2 cellular contexts compared by ENCODE assay signal in the genomic region with DNA sequence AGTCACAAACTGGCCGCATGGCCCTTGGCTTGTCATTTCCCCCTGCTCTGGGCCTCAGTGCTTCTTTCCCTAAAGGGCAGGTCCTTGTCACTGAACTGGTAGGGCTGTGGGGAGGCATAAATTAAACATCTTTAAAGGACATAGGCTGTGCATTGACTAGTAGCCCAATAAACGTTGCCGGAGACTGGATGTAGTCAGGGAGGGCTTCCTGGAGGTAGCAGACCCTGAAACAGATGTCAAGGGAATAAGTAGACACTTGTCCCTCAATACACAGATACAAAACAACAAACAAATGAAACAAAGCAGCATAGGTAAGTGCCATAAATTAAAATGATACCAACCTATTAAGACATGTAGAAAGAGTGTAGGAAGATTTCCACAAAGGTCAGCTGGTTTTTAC.
TF ChIP-seq lines count a peak whose summit lies in the region.

No MANE protein-coding gene starts in this region.

TF ChIP-seq in K562, 482 proteins besides CTCF, POLR2A, EP300 and RAD21:
- TF ChIP-seq, protein P1, sequence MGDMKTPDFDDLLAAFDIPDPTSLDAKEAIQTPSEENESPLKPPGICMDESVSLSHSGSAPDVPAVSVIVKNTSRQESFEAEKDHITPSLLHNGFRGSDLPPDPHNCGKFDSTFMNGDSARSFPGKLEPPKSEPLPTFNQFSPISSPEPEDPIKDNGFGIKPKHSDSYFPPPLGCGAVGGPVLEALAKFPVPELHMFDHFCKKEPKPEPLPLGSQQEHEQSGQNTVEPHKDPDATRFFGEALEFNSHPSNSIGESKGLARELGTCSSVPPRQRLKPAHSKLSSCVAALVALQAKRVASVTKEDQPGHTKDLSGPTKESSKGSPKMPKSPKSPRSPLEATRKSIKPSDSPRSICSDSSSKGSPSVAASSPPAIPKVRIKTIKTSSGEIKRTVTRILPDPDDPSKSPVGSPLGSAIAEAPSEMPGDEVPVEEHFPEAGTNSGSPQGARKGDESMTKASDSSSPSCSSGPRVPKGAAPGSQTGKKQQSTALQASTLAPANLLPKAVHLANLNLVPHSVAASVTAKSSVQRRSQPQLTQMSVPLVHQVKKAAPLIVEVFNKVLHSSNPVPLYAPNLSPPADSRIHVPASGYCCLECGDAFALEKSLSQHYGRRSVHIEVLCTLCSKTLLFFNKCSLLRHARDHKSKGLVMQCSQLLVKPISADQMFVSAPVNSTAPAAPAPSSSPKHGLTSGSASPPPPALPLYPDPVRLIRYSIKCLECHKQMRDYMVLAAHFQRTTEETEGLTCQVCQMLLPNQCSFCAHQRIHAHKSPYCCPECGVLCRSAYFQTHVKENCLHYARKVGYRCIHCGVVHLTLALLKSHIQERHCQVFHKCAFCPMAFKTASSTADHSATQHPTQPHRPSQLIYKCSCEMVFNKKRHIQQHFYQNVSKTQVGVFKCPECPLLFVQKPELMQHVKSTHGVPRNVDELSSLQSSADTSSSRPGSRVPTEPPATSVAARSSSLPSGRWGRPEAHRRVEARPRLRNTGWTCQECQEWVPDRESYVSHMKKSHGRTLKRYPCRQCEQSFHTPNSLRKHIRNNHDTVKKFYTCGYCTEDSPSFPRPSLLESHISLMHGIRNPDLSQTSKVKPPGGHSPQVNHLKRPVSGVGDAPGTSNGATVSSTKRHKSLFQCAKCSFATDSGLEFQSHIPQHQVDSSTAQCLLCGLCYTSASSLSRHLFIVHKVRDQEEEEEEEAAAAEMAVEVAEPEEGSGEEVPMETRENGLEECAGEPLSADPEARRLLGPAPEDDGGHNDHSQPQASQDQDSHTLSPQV (IDR thresholded peaks at IDR 0.05), result no peak
- TF ChIP-seq SETDB1 (IDR thresholded peaks at IDR 0.05; ENCODE audit: low read length) (no peak), RBM25 (IDR thresholded peaks at IDR 0.05; ENCODE audit: low read depth, low read length, severe bottlenecking) (peak; percentile 38), RBFOX2 (IDR thresholded peaks at IDR 0.05; ENCODE audit: low read depth, low read length) (no peak), ZNF830 (CRISPR knock-in tag; IDR thresholded peaks at IDR 0.05) (no peak), ZFP36 (IDR thresholded peaks at IDR 0.05; ENCODE audit: low read depth, low read length, partially characterized antibody) (peak; percentile 94), KDM4B (IDR thresholded peaks at IDR 0.05; ENCODE audit: borderline replicate concordance in 2 of 2, low read depth in 1 of 2) (no peak), CAMTA2 (CRISPR knock-in tag; conservative IDR thresholded peaks at IDR 0.05) (no peak), POLR2H (tag; IDR thresholded peaks at IDR 0.05; ENCODE audit: low read depth) (no peak), ZNF311 (CRISPR knock-in tag; IDR thresholded peaks at IDR 0.05) (no peak), ZNF282 (CRISPR knock-in tag; IDR thresholded peaks at IDR 0.05) (no peak), ELF2 (CRISPR knock-in tag; IDR thresholded peaks at IDR 0.05) (no peak), ZNF644 (tag; IDR thresholded peaks at IDR 0.05; ENCODE audit: low read depth) (no peak), HEY1 (CRISPR knock-in tag; IDR thresholded peaks at IDR 0.05; ENCODE audit: borderline replicate concordance) (no peak), ZNF224 (CRISPR knock-in tag; IDR thresholded peaks at IDR 0.05) (no peak)
- TF ChIP-seq, protein P2, sequence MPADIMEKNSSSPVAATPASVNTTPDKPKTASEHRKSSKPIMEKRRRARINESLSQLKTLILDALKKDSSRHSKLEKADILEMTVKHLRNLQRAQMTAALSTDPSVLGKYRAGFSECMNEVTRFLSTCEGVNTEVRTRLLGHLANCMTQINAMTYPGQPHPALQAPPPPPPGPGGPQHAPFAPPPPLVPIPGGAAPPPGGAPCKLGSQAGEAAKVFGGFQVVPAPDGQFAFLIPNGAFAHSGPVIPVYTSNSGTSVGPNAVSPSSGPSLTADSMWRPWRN (IDR thresholded peaks at IDR 0.05; ENCODE audit: low read depth), result no peak

TF ChIP-seq in WTC11, 78 proteins besides CTCF, POLR2A, EP300 and RAD21 (continued from another document):
- TF ChIP-seq, protein P3, sequence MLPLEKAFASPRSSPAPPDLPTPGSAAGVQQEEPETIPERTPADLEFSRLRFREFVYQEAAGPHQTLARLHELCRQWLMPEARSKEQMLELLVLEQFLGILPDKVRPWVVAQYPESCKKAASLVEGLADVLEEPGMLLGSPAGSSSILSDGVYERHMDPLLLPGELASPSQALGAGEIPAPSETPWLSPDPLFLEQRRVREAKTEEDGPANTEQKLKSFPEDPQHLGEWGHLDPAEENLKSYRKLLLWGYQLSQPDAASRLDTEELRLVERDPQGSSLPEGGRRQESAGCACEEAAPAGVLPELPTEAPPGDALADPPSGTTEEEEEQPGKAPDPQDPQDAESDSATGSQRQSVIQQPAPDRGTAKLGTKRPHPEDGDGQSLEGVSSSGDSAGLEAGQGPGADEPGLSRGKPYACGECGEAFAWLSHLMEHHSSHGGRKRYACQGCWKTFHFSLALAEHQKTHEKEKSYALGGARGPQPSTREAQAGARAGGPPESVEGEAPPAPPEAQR (CRISPR knock-in tag; IDR thresholded peaks at IDR 0.05), result no peak
- TF ChIP-seq, protein P4, sequence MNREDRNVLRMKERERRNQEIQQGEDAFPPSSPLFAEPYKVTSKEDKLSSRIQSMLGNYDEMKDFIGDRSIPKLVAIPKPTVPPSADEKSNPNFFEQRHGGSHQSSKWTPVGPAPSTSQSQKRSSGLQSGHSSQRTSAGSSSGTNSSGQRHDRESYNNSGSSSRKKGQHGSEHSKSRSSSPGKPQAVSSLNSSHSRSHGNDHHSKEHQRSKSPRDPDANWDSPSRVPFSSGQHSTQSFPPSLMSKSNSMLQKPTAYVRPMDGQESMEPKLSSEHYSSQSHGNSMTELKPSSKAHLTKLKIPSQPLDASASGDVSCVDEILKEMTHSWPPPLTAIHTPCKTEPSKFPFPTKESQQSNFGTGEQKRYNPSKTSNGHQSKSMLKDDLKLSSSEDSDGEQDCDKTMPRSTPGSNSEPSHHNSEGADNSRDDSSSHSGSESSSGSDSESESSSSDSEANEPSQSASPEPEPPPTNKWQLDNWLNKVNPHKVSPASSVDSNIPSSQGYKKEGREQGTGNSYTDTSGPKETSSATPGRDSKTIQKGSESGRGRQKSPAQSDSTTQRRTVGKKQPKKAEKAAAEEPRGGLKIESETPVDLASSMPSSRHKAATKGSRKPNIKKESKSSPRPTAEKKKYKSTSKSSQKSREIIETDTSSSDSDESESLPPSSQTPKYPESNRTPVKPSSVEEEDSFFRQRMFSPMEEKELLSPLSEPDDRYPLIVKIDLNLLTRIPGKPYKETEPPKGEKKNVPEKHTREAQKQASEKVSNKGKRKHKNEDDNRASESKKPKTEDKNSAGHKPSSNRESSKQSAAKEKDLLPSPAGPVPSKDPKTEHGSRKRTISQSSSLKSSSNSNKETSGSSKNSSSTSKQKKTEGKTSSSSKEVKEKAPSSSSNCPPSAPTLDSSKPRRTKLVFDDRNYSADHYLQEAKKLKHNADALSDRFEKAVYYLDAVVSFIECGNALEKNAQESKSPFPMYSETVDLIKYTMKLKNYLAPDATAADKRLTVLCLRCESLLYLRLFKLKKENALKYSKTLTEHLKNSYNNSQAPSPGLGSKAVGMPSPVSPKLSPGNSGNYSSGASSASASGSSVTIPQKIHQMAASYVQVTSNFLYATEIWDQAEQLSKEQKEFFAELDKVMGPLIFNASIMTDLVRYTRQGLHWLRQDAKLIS (CRISPR knock-in tag; IDR thresholded peaks at IDR 0.05; ENCODE audit: borderline replicate concordance), result no peak
- TF ChIP-seq ETV6 (CRISPR knock-in tag; IDR thresholded peaks at IDR 0.05), result no peak
